1 cellular context compared by ENCODE assay signal in genomic region chr11:57641426-57641825, GRCh38.
TF ChIP-seq lines count a peak whose summit lies in the region.

No MANE protein-coding gene starts in this region.

TF ChIP-seq in K562, 482 proteins besides CTCF, POLR2A, EP300 and RAD21:
- TF ChIP-seq KDM1A (IDR thresholded peaks at IDR 0.05) (0 out of 4 replicates have a peak, but pooled peaks of 1 of the 2 experiments have one; percentile 21), RBM25 (IDR thresholded peaks at IDR 0.05; ENCODE audit: low read depth, low read length, severe bottlenecking) (peak; percentile 84), STAT6 (CRISPR knock-in tag; IDR thresholded peaks at IDR 0.05) (no peak), SMC3 (conservative IDR thresholded peaks at IDR 0.05; ENCODE audit: insufficient read depth, low read depth, low read length) (peak; percentile 61), ZNF140 (CRISPR knock-in tag; IDR thresholded peaks at IDR 0.05) (no peak), MAFK (IDR thresholded peaks at IDR 0.05; ENCODE audit: low read length) (no peak), DEAF1 (CRISPR knock-in tag; IDR thresholded peaks at IDR 0.05) (peak; percentile 82), MCM7 (IDR thresholded peaks at IDR 0.05) (no peak), HOMEZ (CRISPR knock-in tag; IDR thresholded peaks at IDR 0.05) (no peak), SREBF1 (IDR thresholded peaks at IDR 0.05; ENCODE audit: borderline replicate concordance, low read depth, low read length) (no peak), FOXM1 (IDR thresholded peaks at IDR 0.05; ENCODE audit: low read depth) (no peak), FOXM1 (CRISPR knock-in tag; IDR thresholded peaks at IDR 0.05; ENCODE audit: low read depth) (0 out of 2 replicates have a peak, but pooled peaks have one; percentile 4), E2F1 (CRISPR knock-in tag; IDR thresholded peaks at IDR 0.05) (no peak), BCOR (IDR thresholded peaks at IDR 0.05) (peak; percentile 53; the same call in 1 of the 2 replicates)
